ENCODE assay signal across 8 cellular contexts in the genomic region with DNA sequence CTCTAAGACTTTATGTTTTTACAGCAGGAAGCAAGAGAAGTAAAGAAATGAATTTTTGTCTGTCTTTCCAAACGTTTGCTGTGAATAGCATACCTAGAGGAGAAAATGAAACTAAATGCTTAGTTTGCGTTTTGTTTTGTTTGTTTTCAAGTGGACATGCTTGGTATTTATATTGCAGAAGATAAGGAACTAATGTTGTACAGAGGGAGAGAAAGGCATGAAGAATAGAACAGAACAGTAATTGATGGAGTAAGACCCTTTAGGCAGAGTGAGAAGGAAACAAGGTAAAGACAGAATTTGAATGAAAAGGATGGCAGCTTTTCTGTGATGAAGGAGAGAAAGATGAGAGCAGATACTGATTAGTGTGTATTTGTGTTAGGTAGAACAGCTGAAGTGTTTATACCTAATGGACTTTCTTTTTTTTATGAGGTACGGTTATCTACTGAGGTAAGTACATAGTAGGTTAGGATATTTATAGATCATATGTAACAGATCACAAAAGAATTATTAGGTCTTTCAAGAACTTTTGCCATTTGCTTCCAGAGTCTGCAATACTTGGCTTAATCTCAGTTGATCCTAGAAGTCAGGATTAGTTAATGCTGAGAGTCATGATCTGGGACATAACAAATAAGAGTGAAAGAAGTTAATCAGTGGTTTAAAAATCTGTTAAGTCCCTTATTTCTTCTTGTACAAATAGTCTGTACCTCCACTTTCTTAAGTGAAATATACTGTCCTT. TPM values are rescaled to one million over a fixed set of nuclear protein-coding genes. Genes with fewer than 3 reads are reported as not detected.
DNase-seq lines count a peak whose midpoint lies in the region; ATAC-seq and TF ChIP-seq lines count a peak whose summit lies in the region.

No MANE protein-coding gene starts in this region.

- peak overlapping the region; percentile 72 for H2AFZ ChIP-seq in osteoblast (ENCODE audit: low read length)

- TF ChIP-seq CTCF in colonic mucosa (IDR thresholded peaks at IDR 0.05) (no peak), osteoblast (IDR thresholded peaks at IDR 0.05; ENCODE audit: extremely low read depth, low read depth, low read length) (no peak)

- DNase-seq in colonic mucosa (no peak), osteoblast (ENCODE audit: insufficient read length, low spot score, missing footprints) (no peak), NCI-H1417 treated with DMSO at 0.1 percent for 48 hours (lab: John Stamatoyannopoulos, UW) (no peak), OCI-M2 (lab: John Stamatoyannopoulos, UW; ENCODE audit: unreplicated experiment) (no peak)
- no peak for DNase-seq in activated effector memory CD4-positive, alpha-beta T cell treated with Interleukin-2 at 50 U/mL for 16 hours
- DNase-seq in activated CD4-positive, alpha-beta T cell treated with anti-CD3 and anti-CD28 coated beads for 48 hours, result no peak

- H3K9me3 ChIP-seq in colonic mucosa (no peaks in the 10 kb centered on the region), osteoblast (ENCODE audit: low read depth, low read length) (no peaks in the 10 kb centered on the region)

- H4K20me1 ChIP-seq in osteoblast (ENCODE audit: insufficient read depth, low read length), result no peaks in the 10 kb centered on the region

- H3K4me1 ChIP-seq in colonic mucosa, result peaks cover 3% of the 10 kb centered on the region
- peaks cover 15% of the 10 kb centered on the region for H3K4me1 ChIP-seq in osteoblast (ENCODE audit: insufficient read depth, low read length)

- H3K4me2 ChIP-seq in osteoblast (ENCODE audit: insufficient read depth, low read length), result peak overlapping the region; percentile 92

- H3K79me2 ChIP-seq in osteoblast (ENCODE audit: insufficient read depth, low read length), result peaks cover 20% of the 10 kb centered on the region

- intact Hi-C loops in colonic mucosa (cut with DNase I), result loop anchor here (5.0 kb wide), 1 partner anchor 243 kb away; no protein-coding TSS in a partner anchor

- H3K27ac ChIP-seq in colonic mucosa, result peak overlapping the region; percentile 13
- H3K27ac ChIP-seq in osteoblast (ENCODE audit: low read depth, low read length), result peak overlapping the region; percentile 60

- no peaks in the 10 kb centered on the region for H3K36me3 ChIP-seq in colonic mucosa
- no peaks in the 10 kb centered on the region for H3K36me3 ChIP-seq in osteoblast (ENCODE audit: insufficient read depth, low read length)

- H3K27me3 ChIP-seq in colonic mucosa (no peaks in the 10 kb centered on the region), osteoblast (ENCODE audit: insufficient read depth, low read length) (no peaks in the 10 kb centered on the region)

- H3K4me3 ChIP-seq in colonic mucosa, result no peak overlapping the region
- H3K4me3 ChIP-seq in osteoblast (ENCODE audit: insufficient read depth, low read length), result peak overlapping the region; percentile 63

- no peak overlapping the region for H3K9ac ChIP-seq in colonic mucosa (ENCODE audit: low read depth in 2 of 2, low read length in 2 of 2)

- ATAC-seq in GM19324 (IDR thresholded peaks at IDR 0.05; ENCODE audit: low FRiP score, unreplicated experiment), result peak; percentile 68
- ATAC-seq in HG03565 (IDR thresholded peaks at IDR 0.05; ENCODE audit: unreplicated experiment), result peak; percentile 64

RNA-seq across cellular contexts. Expression of a gene that starts 36.9 kb away (rescaled TPM):
- total RNA-seq in colonic mucosa (10 to 100 TPM; 36.3 to 70.4 TPM), osteoblast (not detected in 2 replicates)

Comparison
In these comparisons a context has a peak if more than half of its experiments do, and no peak if none do; other contexts are left out.
1. RNA of a gene that starts 36.9 kb away (total RNA-seq): 36.3 to 70.4 TPM in colonic mucosa; not detected in osteoblast; every median in the first group is over 10 times any median in the second.